1 cellular context compared by ENCODE assay signal in genomic region chr2:216560695-216561370, GRCh38.
TF ChIP-seq lines count a peak whose summit lies in the region.

No MANE protein-coding gene starts in this region.

TF ChIP-seq in WTC11, 78 proteins besides CTCF, POLR2A, EP300 and RAD21 (continued from another document):
- TF ChIP-seq AFF4 (CRISPR knock-in tag; IDR thresholded peaks at IDR 0.05; ENCODE audit: borderline replicate concordance): no peak
- no peak for TF ChIP-seq SMAD4 (CRISPR knock-in tag; IDR thresholded peaks at IDR 0.05)
